Comparison of ENCODE assay signal across 1 cellular context in genomic region chr14:29926701-29927595, GRCh38.
A peak's percentile ranks its signal among the peaks of the same experiment; 100 is the strongest.
TF ChIP-seq lines count a peak whose summit lies in the region.

No MANE protein-coding gene starts in this region.

TF ChIP-seq in HepG2, 621 proteins besides CTCF, POLR2A, EP300 and RAD21 (continued from another document and continues in another):
- no peak for TF ChIP-seq PRMT3 (CRISPR knock-in tag; IDR thresholded peaks at IDR 0.05; ENCODE audit: borderline replicate concordance, low read depth)
- peak; percentile 50 for TF ChIP-seq ZNF574 (CRISPR knock-in tag; IDR thresholded peaks at IDR 0.05)
- TF ChIP-seq BORCS8-MEF2B (CRISPR knock-in tag; IDR thresholded peaks at IDR 0.05), result peak; percentile 38; the same call in 1 of the 2 replicates
- TF ChIP-seq ZHX2 (IDR thresholded peaks at IDR 0.05; ENCODE audit: low read depth), result no peak
- no peak for TF ChIP-seq ZHX2 (CRISPR knock-in tag; IDR thresholded peaks at IDR 0.05; ENCODE audit: borderline replicate concordance)
- no peak for TF ChIP-seq HIC2 (CRISPR knock-in tag; IDR thresholded peaks at IDR 0.05; ENCODE audit: low read depth)
- TF ChIP-seq RFX5 (IDR thresholded peaks at IDR 0.05; ENCODE audit: low read depth, low read length), result no peak
- peak; percentile 52; the same call in 1 of the 2 replicates for TF ChIP-seq ZNF598 (CRISPR knock-in tag; IDR thresholded peaks at IDR 0.05; ENCODE audit: borderline replicate concordance)
- no peak for TF ChIP-seq ZNF317 (CRISPR knock-in tag; IDR thresholded peaks at IDR 0.05)
- TF ChIP-seq AKAP8 (CRISPR knock-in tag; IDR thresholded peaks at IDR 0.05), result no peak
- no peak for TF ChIP-seq NAIF1 (CRISPR knock-in tag; IDR thresholded peaks at IDR 0.05; ENCODE audit: borderline replicate concordance)
- 0 out of 2 replicates have a peak, but pooled peaks have one; percentile 46 for TF ChIP-seq ZBTB7B (CRISPR knock-in tag; IDR thresholded peaks at IDR 0.05)
- TF ChIP-seq XRCC5 (optimal IDR thresholded peaks at IDR 0.05; ENCODE audit: low read length), result peak; percentile 85
- TF ChIP-seq EED (CRISPR knock-in tag; IDR thresholded peaks at IDR 0.05), result peak; percentile 85; the same call in 1 of the 2 replicates
- no peak for TF ChIP-seq SATB2 (CRISPR knock-in tag; IDR thresholded peaks at IDR 0.05)
- TF ChIP-seq NFIB (CRISPR knock-in tag; IDR thresholded peaks at IDR 0.05; ENCODE audit: borderline replicate concordance), result no peak
- TF ChIP-seq ZSCAN21 (CRISPR knock-in tag; IDR thresholded peaks at IDR 0.05; ENCODE audit: borderline replicate concordance), result no peak
- no peak for TF ChIP-seq ZNF615 (CRISPR knock-in tag; IDR thresholded peaks at IDR 0.05; ENCODE audit: borderline replicate concordance)
- TF ChIP-seq ZNF740 (CRISPR knock-in tag; IDR thresholded peaks at IDR 0.05), result no peak
- TF ChIP-seq NCOA5 (CRISPR knock-in tag; IDR thresholded peaks at IDR 0.05), result no peak
- TF ChIP-seq PAX8 (CRISPR knock-in tag; IDR thresholded peaks at IDR 0.05; ENCODE audit: borderline replicate concordance), result no peak
- no peak for TF ChIP-seq PBX3 (CRISPR knock-in tag; IDR thresholded peaks at IDR 0.05; ENCODE audit: borderline replicate concordance)
- no peak for TF ChIP-seq HNRNPUL1 (IDR thresholded peaks at IDR 0.05; ENCODE audit: low read depth, low read length)
- no peak for TF ChIP-seq MBD4 (IDR thresholded peaks at IDR 0.05; ENCODE audit: borderline replicate concordance, low read length)
- no peak for TF ChIP-seq GTF2F1 (IDR thresholded peaks at IDR 0.05; ENCODE audit: low read length)
- TF ChIP-seq NR2F2 (IDR thresholded peaks at IDR 0.05; ENCODE audit: borderline replicate concordance, low read depth), result no peak
- TF ChIP-seq RBM22 (optimal IDR thresholded peaks at IDR 0.05; ENCODE audit: low read length), result no peak
- no peak for TF ChIP-seq ZNF552 (CRISPR knock-in tag; IDR thresholded peaks at IDR 0.05; ENCODE audit: borderline replicate concordance)
- TF ChIP-seq ZNF296 (CRISPR knock-in tag; conservative IDR thresholded peaks at IDR 0.05), result no peak
- no peak for TF ChIP-seq MBNL3 (CRISPR knock-in tag; conservative IDR thresholded peaks at IDR 0.05)
- no peak for TF ChIP-seq ZC3H4 (CRISPR knock-in tag; IDR thresholded peaks at IDR 0.05; ENCODE audit: borderline replicate concordance)
- 0 out of 2 replicates have a peak, but pooled peaks have one; percentile 46 for TF ChIP-seq SPEN (CRISPR knock-in tag; IDR thresholded peaks at IDR 0.05; ENCODE audit: low read depth)
- TF ChIP-seq MIER3 (CRISPR knock-in tag; IDR thresholded peaks at IDR 0.05; ENCODE audit: borderline replicate concordance), result no peak
- no peak for TF ChIP-seq SOX13 (IDR thresholded peaks at IDR 0.05)
- TF ChIP-seq SOX13 (CRISPR knock-in tag; conservative IDR thresholded peaks at IDR 0.05 in 1 of 2, IDR thresholded peaks at IDR 0.05 in 1 of 2), result no peak
- TF ChIP-seq HDAC6 (IDR thresholded peaks at IDR 0.05; ENCODE audit: low read depth, low read length), result no peak
- TF ChIP-seq ZNF607 (CRISPR knock-in tag; IDR thresholded peaks at IDR 0.05; ENCODE audit: borderline replicate concordance), result 0 out of 2 replicates have a peak, but pooled peaks have one; percentile 37
- TF ChIP-seq MEF2D (CRISPR knock-in tag; IDR thresholded peaks at IDR 0.05), result no peak
- no peak for TF ChIP-seq GZF1 (CRISPR knock-in tag; IDR thresholded peaks at IDR 0.05)
- TF ChIP-seq SMAD3 (CRISPR knock-in tag; IDR thresholded peaks at IDR 0.05), result no peak
- no peak for TF ChIP-seq ZNF230 (CRISPR knock-in tag; IDR thresholded peaks at IDR 0.05)
- no peak for TF ChIP-seq STAT6 (CRISPR knock-in tag; IDR thresholded peaks at IDR 0.05; ENCODE audit: borderline replicate concordance)
- no peak for TF ChIP-seq ZNF724P (CRISPR knock-in tag; IDR thresholded peaks at IDR 0.05; ENCODE audit: borderline replicate concordance)
- TF ChIP-seq MLX (CRISPR knock-in tag; IDR thresholded peaks at IDR 0.05), result no peak
- TF ChIP-seq HOXA7 (CRISPR knock-in tag; IDR thresholded peaks at IDR 0.05), result no peak
- no peak for TF ChIP-seq HBP1 (CRISPR knock-in tag; IDR thresholded peaks at IDR 0.05; ENCODE audit: low read depth)
- TF ChIP-seq MLLT10 (CRISPR knock-in tag; IDR thresholded peaks at IDR 0.05), result no peak
- TF ChIP-seq KLF15 (CRISPR knock-in tag; IDR thresholded peaks at IDR 0.05; ENCODE audit: borderline replicate concordance), result no peak
- TF ChIP-seq FOXJ3 (CRISPR knock-in tag; IDR thresholded peaks at IDR 0.05; ENCODE audit: borderline replicate concordance), result no peak
- peak; percentile 35; the same call in 1 of the 2 replicates for TF ChIP-seq MYC (CRISPR knock-in tag; IDR thresholded peaks at IDR 0.05; ENCODE audit: borderline replicate concordance)
- TF ChIP-seq ATF4 (CRISPR knock-in tag; IDR thresholded peaks at IDR 0.05), result no peak
